In the genomic region with DNA sequence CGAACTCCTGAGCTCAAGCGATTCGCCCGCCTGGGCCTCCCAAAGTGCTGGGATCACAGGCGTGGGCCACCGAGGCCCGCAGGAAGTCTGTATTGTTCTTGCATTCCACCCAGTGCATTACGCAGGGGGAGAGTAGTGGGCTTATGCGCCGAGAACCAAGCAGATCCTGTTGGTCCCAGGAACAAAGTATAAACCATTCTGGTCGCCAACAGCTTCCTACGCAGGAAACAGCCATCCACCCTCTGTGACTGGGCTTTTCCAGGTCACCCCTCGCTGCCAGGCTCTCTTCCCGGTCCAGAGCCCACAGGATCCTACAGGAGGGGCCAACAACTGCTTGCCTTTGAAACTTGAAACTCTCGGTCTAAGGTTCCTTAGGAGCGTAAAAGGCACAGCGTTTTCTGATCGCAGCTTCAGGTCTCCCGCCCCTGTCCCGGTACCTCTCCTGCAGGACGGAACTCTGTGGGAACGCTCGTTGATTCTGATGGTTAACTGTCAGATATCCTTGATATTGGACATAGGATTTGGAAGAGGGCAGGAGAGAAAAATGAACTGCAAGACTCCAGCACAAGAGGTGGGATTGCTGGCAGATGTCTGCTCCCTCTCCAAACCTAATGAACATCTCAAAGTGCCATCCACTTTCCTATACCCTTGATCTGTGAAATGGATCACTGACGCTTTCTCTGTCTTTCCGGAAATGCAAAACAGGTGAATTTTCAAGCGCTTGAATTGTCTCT, we compare ENCODE assay signal across 9 cellular contexts. TPM values are rescaled to one million over a fixed set of nuclear protein-coding genes. Genes with fewer than 3 reads are reported as not detected.
DNase-seq lines count a peak whose midpoint lies in the region; ATAC-seq and TF ChIP-seq lines count a peak whose summit lies in the region.
"Had no signal": no experiment of that assay in that cellular context is flagged by ENCODE, and none has a peak within 500 bp of the region (broad histone marks: within the 10 kb centered on the region; RNA-seq: fewer than 3 reads in every experiment).

No MANE protein-coding gene starts in this region.

- H2AK5ac ChIP-seq in mesenchymal stem cell (ENCODE audit: low read length, severe bottlenecking), result no peak overlapping the region

- H3K36me3 ChIP-seq in cardiac muscle cell (no peaks in the 10 kb centered on the region), mesenchymal stem cell (ENCODE audit: control insufficient read depth in 1 of 2, insufficient read depth in 2 of 2, low read depth in 1 of 2, low read length in 2 of 2) (peaks cover 0 to 6% of the 10 kb centered on the region in 2 experiments), vagina (no peaks in the 10 kb centered on the region)

- no peak overlapping the region for H2BK15ac ChIP-seq in mesenchymal stem cell (ENCODE audit: low read depth, poor library complexity, severe bottlenecking)

- H4K8ac ChIP-seq in mesenchymal stem cell (ENCODE audit: low read length), result peak overlapping the region; percentile 45

- H3K18ac ChIP-seq in mesenchymal stem cell (ENCODE audit: low read depth in 1 of 2, low read length in 2 of 2), result peak overlapping the region in 1 of 2 experiments; percentile 66

- H3K4me3 ChIP-seq in cardiac muscle cell (peak overlapping the region; percentile 14), coronary artery (peak overlapping the region; percentile 19), mesenchymal stem cell (ENCODE audit: insufficient read depth in 1 of 2, low read depth in 1 of 2, low read length in 2 of 2) (peak overlapping the region; percentile 40 to 66), vagina (peak overlapping the region; percentile 15 to 34)

- TF ChIP-seq CTCF in cardiac muscle cell (IDR thresholded peaks at IDR 0.05; ENCODE audit: low read depth, low read length) (no peak), coronary artery (IDR thresholded peaks at IDR 0.05) (no peak), vagina (IDR thresholded peaks at IDR 0.05) (no peak)

- TF ChIP-seq POLR2A in vagina (IDR thresholded peaks at IDR 0.05), result no peak

- peak overlapping the region in 1 of 2 experiments; percentile 65 for H3K4ac ChIP-seq in mesenchymal stem cell (ENCODE audit: low read depth in 1 of 2, low read length in 2 of 2)

- no peak overlapping the region for H3K23ac ChIP-seq in mesenchymal stem cell (ENCODE audit: low read length in 2 of 2)

- peak overlapping the region in 1 of 2 experiments; percentile 44 for H3K14ac ChIP-seq in mesenchymal stem cell (ENCODE audit: low read length in 2 of 2)

- H3K4me1 ChIP-seq in cardiac muscle cell (ENCODE audit: low read depth), result peaks cover 12% of the 10 kb centered on the region
- H3K4me1 ChIP-seq in mesenchymal stem cell (ENCODE audit: control insufficient read depth, insufficient read depth, low read depth, low read length), result peaks cover 11% of the 10 kb centered on the region
- H3K4me1 ChIP-seq in vagina, result peaks cover 18% of the 10 kb centered on the region

- H3K9me3 ChIP-seq in cardiac muscle cell (ENCODE audit: low read depth) (no peaks in the 10 kb centered on the region), mesenchymal stem cell (ENCODE audit: control insufficient read depth, low read length) (no peaks in the 10 kb centered on the region), vagina (no peaks in the 10 kb centered on the region)

- ATAC-seq in Right ventricle myocardium inferior, result no peak
- no peak for ATAC-seq in HG03342 (IDR thresholded peaks at IDR 0.05; ENCODE audit: unreplicated experiment)
- no peak for ATAC-seq in HG02938 (IDR thresholded peaks at IDR 0.05; ENCODE audit: unreplicated experiment)

- WGBS in mesenchymal stem cell, result 21% methylated on average over 26 of the region's 26 CpGs

- DNase-seq in cardiac muscle cell (ENCODE audit: low read depth in 1 of 2, low spot score in 1 of 2) (peak in 1 of 2 donors; percentile 45), Right ventricle myocardium inferior (ENCODE audit: missing footprints) (no peak), coronary artery (ENCODE audit: low spot score) (peak; percentile 78), mesenchymal stem cell (peak; percentile 77), vagina (ENCODE audit: extremely low spot score in 2 of 2) (no peak)
- no peak for DNase-seq in activated CD8-positive, alpha-beta memory T cell treated with anti-CD3 and anti-CD28 coated beads for 24 hours
- DNase-seq: NCI-H1105 treated with DMSO at 0.1 percent for 48 hours had no signal

- H4K91ac ChIP-seq in mesenchymal stem cell (ENCODE audit: low read length), result no peak overlapping the region

- peak overlapping the region; percentile 51 for H3K9ac ChIP-seq in mesenchymal stem cell (ENCODE audit: low read length)

- peaks cover 5% of the 10 kb centered on the region for H3K79me1 ChIP-seq in mesenchymal stem cell (replicated peaks; ENCODE audit: low read length, poor library complexity, severe bottlenecking)

- no peak overlapping the region for H2BK5ac ChIP-seq in mesenchymal stem cell (ENCODE audit: low read depth, low read length, poor library complexity, severe bottlenecking)

- peak overlapping the region; percentile 71 for H3K4me2 ChIP-seq in mesenchymal stem cell (ENCODE audit: low read length, poor library complexity, severe bottlenecking)

- peak overlapping the region in 1 of 2 experiments; percentile 61 for H2BK12ac ChIP-seq in mesenchymal stem cell (ENCODE audit: low read length in 2 of 2)

- H3K27me3 ChIP-seq in cardiac muscle cell, result peaks cover 79% of the 10 kb centered on the region
- H3K27me3 ChIP-seq in mesenchymal stem cell (ENCODE audit: control insufficient read depth in 1 of 2, insufficient read depth in 1 of 2, low read length in 2 of 2), result no peaks in the 10 kb centered on the region
- no peaks in the 10 kb centered on the region for H3K27me3 ChIP-seq in vagina

- H2BK120ac ChIP-seq in mesenchymal stem cell (ENCODE audit: low read depth, low read length), result no peak overlapping the region

- intact Hi-C loops in Right ventricle myocardium inferior (cut with DNase I), result loop anchor here (5.0 kb wide), 1 partner anchor 37 kb away; no protein-coding TSS in a partner anchor
- intact Hi-C loops in vagina (cut with DNase I), result loop anchor here (5.0 kb wide), 3 partner anchors 37 to 137 kb away; no protein-coding TSS in a partner anchor

- no peak overlapping the region for H3K27ac ChIP-seq in cardiac muscle cell
- peak overlapping the region in 1 of 2 donors; percentile 27 for H3K27ac ChIP-seq in coronary artery
- peak overlapping the region; percentile 31 for H3K27ac ChIP-seq in mesenchymal stem cell (ENCODE audit: low read length, poor library complexity, severe bottlenecking)
- H3K27ac ChIP-seq in vagina, result peak overlapping the region; percentile 68

- no peak overlapping the region for H2AFZ ChIP-seq in mesenchymal stem cell (ENCODE audit: low read depth, low read length)

RNA-seq across cellular contexts. Expression of gene ANXA2R, which starts 4.2 kb away (rescaled TPM):
- total RNA-seq in cardiac muscle cell, result 0.32 and 0.63 TPM in 2 replicates
- 0.43 and 0.46 TPM in 2 replicates for polyA plus RNA-seq in cardiac muscle cell
- 0.84 TPM for total RNA-seq in Right ventricle myocardium inferior
- 1.8 TPM for polyA plus RNA-seq in mesenchymal stem cell (2013, experiment 1 of 2)
- polyA plus RNA-seq in mesenchymal stem cell (2013, experiment 2 of 2), result 1.8 TPM
- 10.6 TPM for total RNA-seq in vagina

Comparison
In these comparisons a context has a peak if more than half of its experiments do, and no peak if none do; other contexts are left out.
1. DNase-seq: peak in coronary artery (single experiment) and mesenchymal stem cell (single experiment); none in Right ventricle myocardium inferior (single experiment), vagina (0 of 2) and activated CD8-positive, alpha-beta memory T cell treated with anti-CD3 and anti-CD28 coated beads for 24 hours (single experiment).
2. Peak in every context shown above with its lines, with median percentiles within 50 percentile points of each other: H3K4me3 ChIP-seq.